Comparison of ENCODE assay signal across 41 cellular contexts in genomic region chr12:131840643-131841416, GRCh38. TPM values are rescaled to one million over a fixed set of nuclear protein-coding genes. Genes with fewer than 3 reads are reported as not detected.
"Had no signal": no experiment of that assay in that cellular context is flagged by ENCODE, and none has a peak within 500 bp of the region (broad histone marks: within the 10 kb centered on the region; RNA-seq: fewer than 3 reads in every experiment).

No MANE protein-coding gene starts in this region.

- H3K27ac Mint-ChIP-seq: activated CD4-positive, alpha-beta memory T cell treated with anti-CD3 and anti-CD28 coated beads for 36 hours; activated CD4-positive, alpha-beta T cell treated with anti-CD3 and anti-CD28 coated beads for 36 hours; activated CD8-positive, alpha-beta T cell treated with anti-CD3 and anti-CD28 coated beads for 36 hours; activated naive CD4-positive, alpha-beta T cell treated with anti-CD3 and anti-CD28 coated beads for 36 hours; activated naive CD4-positive, alpha-beta T cell treated with anti-CD3 and anti-CD28 coated beads, Interleukin-2, amount 50 U/mL, for 72 hours; activated naive CD8-positive, alpha-beta T cell treated with anti-CD3 and anti-CD28 coated beads for 36 hours; activated T-cell treated with anti-CD3 and anti-CD28 coated beads, Interleukin-2, amount 50 U/mL, for 72 hours; activated T-helper 1 cell treated with anti-CD3 and anti-CD28 coated beads, Interleukin-12 subunit alpha, Interleukin-12 subunit beta, Interleukin-2, Interleukin-4 antibody, amounts not matched to agents 30 ng/mL and 10 ng/mL and 1 ng/mL, durations not matched to agents 14 hours and 24 hours and 36 hours; activated T-helper 17 cell treated with anti-CD3 and anti-CD28 coated beads, Interleukin-2, amount 50 U/mL, for 72 hours; T-helper 1 cell treated with Interleukin-12 subunit alpha and Interleukin-12 subunit beta and Interleukin-4 antibody, amounts not matched to agents 30 μg/mL and 1 μg/mL, for 36 hours; T-helper 2 cell treated with Interferon-gamma antibody and Interleukin-4, amounts not matched to agents 5 μg/mL and 100 μg/mL, for 36 hours had no signal

- ATAC-seq: activated CD4-positive, alpha-beta T cell treated with anti-CD3 and anti-CD28 coated beads for 36 hours; activated CD4-positive, CD25-positive, alpha-beta regulatory T cell treated with anti-CD3 and anti-CD28 coated beads, Interleukin-2, amount 50 U/mL, for 24 hours; activated CD8-positive, alpha-beta T cell treated with anti-CD3 and anti-CD28 coated beads for 36 hours; activated naive CD4-positive, alpha-beta T cell treated with anti-CD3 and anti-CD28 coated beads, Interleukin-2, amount 50 U/mL, for 72 hours; activated T-cell treated with anti-CD3 and anti-CD28 coated beads, Interleukin-2, amount 50 U/mL, for 4 hours; activated T-cell treated with anti-CD3 and anti-CD28 coated beads, Interleukin-2, amount 50 U/mL, for 72 hours; activated T-helper 17 cell treated with anti-CD3 and anti-CD28 coated beads, Interleukin-2, amount 50 U/mL, for 72 hours; body of pancreas had no signal

- H3K4me3 ChIP-seq: adrenal gland, body of pancreas, breast epithelium had no signal

- H3K27me3 Mint-ChIP-seq: activated CD4-positive, alpha-beta memory T cell treated with anti-CD3 and anti-CD28 coated beads for 36 hours; activated CD4-positive, alpha-beta T cell treated with anti-CD3 and anti-CD28 coated beads for 36 hours; activated CD8-positive, alpha-beta T cell treated with anti-CD3 and anti-CD28 coated beads for 36 hours; activated naive CD8-positive, alpha-beta T cell treated with anti-CD3 and anti-CD28 coated beads for 36 hours; activated T-helper 17 cell treated with anti-CD3 and anti-CD28 coated beads, Interleukin-2, amount 50 U/mL, for 72 hours had no signal

- FAIRE-seq: astrocyte, colon, TTC549 had no signal

- H3K9me3 Mint-ChIP-seq: activated CD4-positive, alpha-beta memory T cell treated with anti-CD3 and anti-CD28 coated beads for 36 hours; activated CD8-positive, alpha-beta T cell treated with anti-CD3 and anti-CD28 coated beads for 36 hours; activated naive CD4-positive, alpha-beta T cell treated with anti-CD3 and anti-CD28 coated beads for 36 hours; activated naive CD4-positive, alpha-beta T cell treated with anti-CD3 and anti-CD28 coated beads, Interleukin-2, amount 50 U/mL, for 72 hours; activated naive CD8-positive, alpha-beta T cell treated with anti-CD3 and anti-CD28 coated beads for 36 hours; activated T-cell treated with anti-CD3 and anti-CD28 coated beads, Interleukin-2, amount 50 U/mL, for 4 hours; activated T-cell treated with anti-CD3 and anti-CD28 coated beads, Interleukin-2, amount 50 U/mL, for 72 hours; activated T-helper 1 cell treated with anti-CD3 and anti-CD28 coated beads, Interleukin-12 subunit alpha, Interleukin-12 subunit beta, Interleukin-2, Interleukin-4 antibody, amounts not matched to agents 30 ng/mL and 10 ng/mL and 1 ng/mL, durations not matched to agents 14 hours and 24 hours and 36 hours; activated T-helper 17 cell treated with anti-CD3 and anti-CD28 coated beads, Interleukin-2, amount 50 U/mL, for 72 hours; central memory CD8-positive, alpha-beta T cell; T-helper 1 cell treated with Interleukin-12 subunit alpha and Interleukin-12 subunit beta and Interleukin-4 antibody, amounts not matched to agents 30 μg/mL and 1 μg/mL, for 36 hours; T-helper 2 cell treated with Interferon-gamma antibody and Interleukin-4, amounts not matched to agents 5 μg/mL and 100 μg/mL, for 36 hours had no signal

- H3K36me3 Mint-ChIP-seq: activated CD4-positive, alpha-beta memory T cell treated with anti-CD3 and anti-CD28 coated beads for 36 hours; activated naive CD4-positive, alpha-beta T cell treated with anti-CD3 and anti-CD28 coated beads, Interleukin-2, amount 50 U/mL, for 72 hours; activated naive CD8-positive, alpha-beta T cell treated with anti-CD3 and anti-CD28 coated beads for 36 hours had no signal

- H3K4me1 Mint-ChIP-seq: activated CD4-positive, alpha-beta T cell treated with anti-CD3 and anti-CD28 coated beads for 36 hours; activated naive CD8-positive, alpha-beta T cell treated with anti-CD3 and anti-CD28 coated beads for 36 hours; activated T-helper 17 cell treated with anti-CD3 and anti-CD28 coated beads, Interleukin-2, amount 50 U/mL, for 72 hours; central memory CD8-positive, alpha-beta T cell had no signal

- H3K9me3 ChIP-seq: adrenal gland, body of pancreas, breast epithelium had no signal

- DNase-seq: activated CD4-positive, alpha-beta memory T cell treated with anti-CD3 and anti-CD28 coated beads for 36 hours; activated CD4-positive, alpha-beta T cell treated with anti-CD3 and anti-CD28 coated beads for 1 hour; activated CD4-positive, alpha-beta T cell treated with anti-CD3 and anti-CD28 coated beads for 36 hours; activated CD4-positive, alpha-beta T cell treated with anti-CD3 and anti-CD28 coated beads for 48 hours; activated CD4-positive, alpha-beta T cell treated with anti-CD3 and anti-CD28 coated beads, Interleukin-2, amount 50 U/mL, for 1 hour; activated CD4-positive, alpha-beta T cell treated with anti-CD3 and anti-CD28 coated beads, Interleukin-2, amount 50 U/mL, for 4 hours; activated CD4-positive, CD25-positive, alpha-beta regulatory T cell; activated CD8-positive, alpha-beta memory T cell treated with anti-CD3 and anti-CD28 coated beads, Interleukin-2, amount 50 U/mL, for 4 hours; activated CD8-positive, alpha-beta T cell treated with anti-CD3 and anti-CD28 coated beads for 36 hours; activated effector memory CD4-positive, alpha-beta T cell treated with anti-CD3 and anti-CD28 coated beads, Interleukin-2, amount 50 U/mL, for 16 hours; activated gamma-delta T cell treated with Interleukin-2 at 50 U/mL for 16 hours; activated naive CD4-positive, alpha-beta T cell; activated naive CD4-positive, alpha-beta T cell treated with anti-CD3 and anti-CD28 coated beads for 36 hours; activated naive CD4-positive, alpha-beta T cell treated with anti-CD3 and anti-CD28 coated beads, Interleukin-2, amount 50 U/mL, for 16 hours; activated naive CD8-positive, alpha-beta T cell treated with anti-CD3 and anti-CD28 coated beads for 36 hours; activated T-cell treated with anti-CD3 and anti-CD28 coated beads for 4 hours; activated T-cell treated with anti-CD3 and anti-CD28 coated beads, Interleukin-2, amount 50 U/mL, for 1 hour; activated T-cell treated with anti-CD3 and anti-CD28 coated beads, Interleukin-2, amount 50 U/mL, for 4 hours; activated T-cell treated with anti-CD3 and anti-CD28 coated beads, Interleukin-2, amount 50 U/mL, for 72 hours; adrenal gland; amniotic stem cell; aorta; brain microvascular endothelial cell; caudate nucleus; cerebellar nuclear complex; T-helper 1 cell; T-helper 2 cell; T-helper 9 cell had no signal

- H3K4me1 ChIP-seq: adrenal gland, body of pancreas, breast epithelium had no signal

- H3K27ac ChIP-seq: adrenal gland, body of pancreas, brain microvascular endothelial cell, breast epithelium, VCaP had no signal

- H3K4me3 Mint-ChIP-seq: activated CD4-positive, alpha-beta memory T cell treated with anti-CD3 and anti-CD28 coated beads for 36 hours; activated CD4-positive, alpha-beta T cell treated with anti-CD3 and anti-CD28 coated beads for 36 hours; activated CD8-positive, alpha-beta T cell treated with anti-CD3 and anti-CD28 coated beads for 36 hours; activated naive CD4-positive, alpha-beta T cell treated with anti-CD3 and anti-CD28 coated beads for 36 hours; activated naive CD8-positive, alpha-beta T cell treated with anti-CD3 and anti-CD28 coated beads for 36 hours; activated T-cell treated with anti-CD3 and anti-CD28 coated beads, Interleukin-2, amount 50 U/mL, for 4 hours; activated T-cell treated with anti-CD3 and anti-CD28 coated beads, Interleukin-2, amount 50 U/mL, for 72 hours; activated T-helper 1 cell treated with anti-CD3 and anti-CD28 coated beads, Interleukin-12 subunit alpha, Interleukin-12 subunit beta, Interleukin-2, Interleukin-4 antibody, amounts not matched to agents 30 ng/mL and 10 ng/mL and 1 ng/mL, durations not matched to agents 14 hours and 24 hours and 36 hours; activated T-helper 17 cell treated with anti-CD3 and anti-CD28 coated beads, Interleukin-2, amount 50 U/mL, for 72 hours; central memory CD8-positive, alpha-beta T cell; T-helper 1 cell treated with Interleukin-12 subunit alpha and Interleukin-12 subunit beta and Interleukin-4 antibody, amounts not matched to agents 30 μg/mL and 1 μg/mL, for 36 hours; T-helper 2 cell treated with Interferon-gamma antibody and Interleukin-4, amounts not matched to agents 5 μg/mL and 100 μg/mL, for 36 hours had no signal

- H3K36me3 ChIP-seq: adrenal gland, breast epithelium had no signal

- H3K27me3 ChIP-seq: adrenal gland, body of pancreas, brain microvascular endothelial cell, breast epithelium had no signal

RNA-seq across cellular contexts. Expression of gene MMP17, which starts 12.6 kb away (rescaled TPM):
- total RNA-seq: activated CD4-positive, alpha-beta T cell treated with anti-CD3 and anti-CD28 coated beads for 36 hours; activated naive CD4-positive, alpha-beta T cell treated with anti-CD3 and anti-CD28 coated beads for 36 hours; activated naive CD4-positive, alpha-beta T cell treated with anti-CD3 and anti-CD28 coated beads, Interleukin-2, amount 50 U/mL, for 72 hours; activated T-cell treated with anti-CD3 and anti-CD28 coated beads, Interleukin-2, amount 50 U/mL, for 72 hours had no signal
